ENCODE assay signal across 28 cellular contexts in the genomic region with DNA sequence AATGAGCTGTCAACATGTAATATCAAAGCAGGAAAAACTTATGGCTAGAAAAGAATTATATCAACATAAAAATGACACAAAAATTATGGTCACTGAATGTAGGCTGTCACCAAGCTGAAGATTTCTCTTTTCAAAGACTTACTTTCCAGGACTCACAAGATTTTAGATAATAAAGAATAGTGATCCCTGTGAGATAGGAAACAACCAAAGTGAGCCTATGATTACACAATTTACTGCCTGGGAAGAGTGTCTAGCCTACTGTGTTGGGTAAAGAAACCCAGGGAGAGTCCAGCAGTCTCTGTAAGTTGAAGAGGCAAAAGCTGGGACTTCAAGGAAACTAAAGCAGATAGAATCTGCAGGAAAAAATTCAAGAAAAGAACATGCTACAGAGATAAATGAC. TPM values are rescaled to one million over a fixed set of nuclear protein-coding genes. Genes with fewer than 3 reads are reported as not detected.
"Had no signal": no experiment of that assay in that cellular context is flagged by ENCODE, and none has a peak within 500 bp of the region (broad histone marks: within the 10 kb centered on the region; RNA-seq: fewer than 3 reads in every experiment).

No MANE protein-coding gene starts in this region.

- H3K27me3 Mint-ChIP-seq: activated naive CD4-positive, alpha-beta T cell treated with anti-CD3 and anti-CD28 coated beads, Interleukin-2, amount 50 U/mL, for 24 hours; type B pancreatic cell had no signal

- H3K4me3 Mint-ChIP-seq: activated naive CD4-positive, alpha-beta T cell treated with anti-CD3 and anti-CD28 coated beads, Interleukin-2, amount 50 U/mL, for 24 hours; nephron; stimulated activated effector memory CD8-positive, alpha-beta T cell treated with anti-CD3 and anti-CD28 coated beads, Interleukin-12 subunit alpha, Interleukin-12 subunit beta, amount 100 ng/mL, for 72 hours; T-helper 1 cell treated with Interleukin-12 subunit alpha and Interleukin-12 subunit beta and Interleukin-4 antibody, amounts not matched to agents 30 μg/mL and 1 μg/mL, for 36 hours; type B pancreatic cell had no signal

- H3K9ac ChIP-seq: parathyroid adenoma had no signal

- H3K27ac ChIP-seq: adrenal gland, brain microvascular endothelial cell, lower lobe of right lung, neutrophil, parathyroid adenoma, right lobe of liver, skin epidermis, testis, vagina, WERI-Rb-1 had no signal

- H3K9me3 ChIP-seq: adrenal gland, ascending aorta, lower lobe of right lung, neutrophil, right lobe of liver, testis, vagina had no signal

- H3K27me3 ChIP-seq: adrenal gland, ascending aorta, brain microvascular endothelial cell, neutrophil, right lobe of liver, testis, vagina had no signal

- H3K36me3 ChIP-seq: adrenal gland, ascending aorta, brain microvascular endothelial cell, lower lobe of right lung, neutrophil, right lobe of liver, vagina, WERI-Rb-1 had no signal

- H3K27ac Mint-ChIP-seq: nephron; T-helper 1 cell treated with Interleukin-12 subunit alpha and Interleukin-12 subunit beta and Interleukin-4 antibody, amounts not matched to agents 30 μg/mL and 1 μg/mL, for 36 hours; type B pancreatic cell had no signal

- ATAC-seq: left lobe of liver; lower lobe of right lung; right lobe of liver; stimulated activated effector memory CD8-positive, alpha-beta T cell treated with anti-CD3 and anti-CD28 coated beads, Interleukin-12 subunit alpha, Interleukin-12 subunit beta, amount 100 ng/mL, for 72 hours had no signal

- H2AFZ ChIP-seq: parathyroid adenoma had no signal

- H3K9me3 Mint-ChIP-seq: activated naive CD4-positive, alpha-beta T cell treated with anti-CD3 and anti-CD28 coated beads, Interleukin-2, amount 50 U/mL, for 24 hours; T-helper 1 cell treated with Interleukin-12 subunit alpha and Interleukin-12 subunit beta and Interleukin-4 antibody, amounts not matched to agents 30 μg/mL and 1 μg/mL, for 36 hours; type B pancreatic cell had no signal

- H3K4me1 ChIP-seq: parathyroid adenoma, testis, vagina had no signal

- DNase-seq: activated CD4-positive, alpha-beta T cell treated with anti-CD3 and anti-CD28 coated beads for 1 hour; activated CD4-positive, alpha-beta T cell treated with anti-CD3 and anti-CD28 coated beads, Interleukin-2, amount 50 U/mL, for 1 hour; activated gamma-delta T cell treated with Interleukin-2 at 50 U/mL for 16 hours; activated T-cell treated with anti-CD3 and anti-CD28 coated beads, Interleukin-2, amount 50 U/mL, for 1 hour; adrenal gland; brain microvascular endothelial cell; caudate nucleus; dermis blood vessel endothelial cell; effector CD8-positive, alpha-beta T cell; erythroblast; foreskin melanocyte; lower lobe of right lung; right lobe of liver; stimulated activated CD4-positive, alpha-beta T cell treated with anti-CD3 and anti-CD28 coated beads, Interleukin-1b, Interleukin-23, amount 100 ng/mL, for 48 hours; testis; WERI-Rb-1 had no signal

- H3K36me3 Mint-ChIP-seq: activated naive CD4-positive, alpha-beta T cell treated with anti-CD3 and anti-CD28 coated beads, Interleukin-2, amount 50 U/mL, for 24 hours; stimulated activated effector memory CD8-positive, alpha-beta T cell treated with anti-CD3 and anti-CD28 coated beads, Interleukin-12 subunit alpha, Interleukin-12 subunit beta, amount 100 ng/mL, for 72 hours; type B pancreatic cell had no signal

- H3K79me2 ChIP-seq: parathyroid adenoma had no signal

- H3K4me3 ChIP-seq: adrenal gland, ascending aorta, lower lobe of right lung, right lobe of liver, skin epidermis, testis, vagina had no signal

RNA-seq across cellular contexts. Expression of a gene that starts 20.2 kb away (rescaled TPM):
- total RNA-seq: dermis blood vessel endothelial cell, kidney epithelial cell had no signal
